17 cellular contexts compared by ENCODE assay signal in the genomic region with DNA sequence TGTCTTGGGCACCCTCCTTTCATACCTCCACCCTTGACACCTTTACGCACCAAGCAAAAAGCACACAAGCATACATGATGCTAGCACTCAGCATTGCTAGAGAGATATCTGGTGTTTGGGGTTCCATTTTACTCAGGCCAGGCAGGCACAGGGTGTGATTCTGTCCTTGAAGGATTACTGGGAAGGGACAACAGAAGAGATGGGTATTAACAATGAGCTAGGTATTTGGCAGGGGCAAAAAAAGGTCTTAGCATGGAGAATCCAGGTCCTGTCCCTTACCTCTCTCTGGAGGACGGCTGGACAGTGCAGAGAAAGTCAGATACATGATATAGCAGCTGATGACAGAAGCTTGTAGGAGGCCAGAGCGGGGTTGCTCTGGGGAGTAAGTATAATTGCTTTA. TPM values are rescaled to one million over a fixed set of nuclear protein-coding genes. Genes with fewer than 3 reads are reported as not detected.
A peak's percentile ranks its signal among the peaks of the same experiment; 100 is the strongest.
DNase-seq lines count a peak whose midpoint lies in the region; ATAC-seq and TF ChIP-seq lines count a peak whose summit lies in the region.
"Had no signal": no experiment of that assay in that cellular context is flagged by ENCODE, and none has a peak within 500 bp of the region (broad histone marks: within the 10 kb centered on the region; RNA-seq: fewer than 3 reads in every experiment).

No MANE protein-coding gene starts in this region.

- H3K36me3 ChIP-seq in left ventricle myocardium inferior, result peaks cover 57% of the 10 kb centered on the region

- H3K27ac ChIP-seq in left ventricle myocardium inferior (replicated peaks), result peak overlapping the region; percentile 24

- H3K27ac Mint-ChIP-seq in WTC11 (peak overlapping the region; percentile 18; the same call in 1 of the 2 replicates), immature natural killer cell (peak overlapping the region in 5 of 6 donors; percentile 4 to 71 (median 21)), T-helper 17 cell (no peak overlapping the region)

- no peak for ATAC-seq in WTC11
- ATAC-seq in T-helper 17 cell, result no peak

- DNase-seq in left ventricle myocardium inferior, result no peak
- DNase-seq in cardiac septum (ENCODE audit: low spot score), result no peak
- DNase-seq in WTC11 (ENCODE audit: low spot score), result no peak
- DNase-seq in immature natural killer cell, result no peak
- no peak for DNase-seq in RPMI8226
- DNase-seq in T-helper 17 cell, result no peak
- no peak for DNase-seq in NCI-H146 (lab: John Stamatoyannopoulos, UW)
- DNase-seq in OCI-M1 (lab: John Stamatoyannopoulos, UW), result no peak
- DNase-seq: AML-193; effector CD4-positive, alpha-beta T cell; GOT3; NCI-H1092 treated with DMSO at 0.1 percent for 48 hours; NCI-H2227 treated with DMSO at 0.1 percent for 48 hours; substantia nigra had no signal

- no peaks in the 10 kb centered on the region for H3K9me3 ChIP-seq in left ventricle myocardium inferior (replicated peaks)
- no peaks in the 10 kb centered on the region for H3K9me3 ChIP-seq in T-helper 17 cell (ENCODE audit: control insufficient read depth, low read length, poor library complexity, severe bottlenecking)

- H3K4me3 Mint-ChIP-seq in WTC11 (no peak overlapping the region), immature natural killer cell (no peak overlapping the region), T-helper 17 cell (no peak overlapping the region)

- CTCF ChIA-PET in WTC11 (lab: Charles Lee), result interaction anchor here (0.6 to 11.1 kb wide), 2 partner anchors 21 to 739 kb away, joined by 3 to 75 read pairs; partner anchors contain the start of gene ELL3

- H3K27me3 ChIP-seq in left ventricle myocardium inferior (ENCODE audit: low read depth), result no peaks in the 10 kb centered on the region

- H3K36me3 Mint-ChIP-seq in WTC11 (peaks cover 63% of the 10 kb centered on the region), immature natural killer cell (peaks cover 15 to 26% (median 22%) of the 10 kb centered on the region in 3 donors), T-helper 17 cell (ENCODE audit: low read depth) (peaks cover 14% of the 10 kb centered on the region)

- POLR2A ChIA-PET in WTC11 (lab: Charles Lee), result interaction anchor here (0.6 to 2.6 kb wide), 3 partner anchors 11 to 23 kb away, joined by 3 to 8 read pairs (median 3); partner anchors contain the start of gene ELL3

- no peak overlapping the region for H3K4me3 ChIP-seq in left ventricle myocardium inferior

- peaks cover 94% of the 10 kb centered on the region for H3K4me1 ChIP-seq in left ventricle myocardium inferior

- intact Hi-C loops in left ventricle myocardium inferior (cut with micrococcal nuclease), result no loop called here
- intact Hi-C loops in cardiac septum (cut with DNase I), result no loop called here

- H3K27me3 Mint-ChIP-seq in WTC11 (ENCODE audit: low read depth), result no peaks in the 10 kb centered on the region
- peaks cover 9 to 32% (median 17%) of the 10 kb centered on the region in 3 donors for H3K27me3 Mint-ChIP-seq in immature natural killer cell (ENCODE audit: low read depth in 3 of 3)
- H3K27me3 Mint-ChIP-seq in T-helper 17 cell, result no peaks in the 10 kb centered on the region

- H3K4me1 Mint-ChIP-seq in WTC11 (peaks cover 61% of the 10 kb centered on the region), immature natural killer cell (peaks cover 78 to 83% of the 10 kb centered on the region in 2 donors), T-helper 17 cell (peaks cover 46% of the 10 kb centered on the region)

- H3K9me3 Mint-ChIP-seq in WTC11 (no peaks in the 10 kb centered on the region), immature natural killer cell (no peaks in the 10 kb centered on the region)

- TF ChIP-seq CTCF in left ventricle myocardium inferior (IDR thresholded peaks at IDR 0.05; ENCODE audit: borderline replicate concordance) (no peak), WTC11 (IDR thresholded peaks at IDR 0.05) (no peak)

TF ChIP-seq in WTC11, 78 proteins besides CTCF, POLR2A, EP300 and RAD21 (continues in another document):
- no peak for TF ChIP-seq NR2C2 (CRISPR knock-in tag; IDR thresholded peaks at IDR 0.05)
- TF ChIP-seq ATF6 (CRISPR knock-in tag; IDR thresholded peaks at IDR 0.05), result no peak
- TF ChIP-seq EMX1 (CRISPR knock-in tag; IDR thresholded peaks at IDR 0.05), result no peak
- TF ChIP-seq GRHL2 (CRISPR knock-in tag; IDR thresholded peaks at IDR 0.05; ENCODE audit: insufficient replicate concordance, severe bottlenecking), result no peak
- TF ChIP-seq SOX15 (CRISPR knock-in tag; IDR thresholded peaks at IDR 0.05), result no peak
- TF ChIP-seq, protein P1, sequence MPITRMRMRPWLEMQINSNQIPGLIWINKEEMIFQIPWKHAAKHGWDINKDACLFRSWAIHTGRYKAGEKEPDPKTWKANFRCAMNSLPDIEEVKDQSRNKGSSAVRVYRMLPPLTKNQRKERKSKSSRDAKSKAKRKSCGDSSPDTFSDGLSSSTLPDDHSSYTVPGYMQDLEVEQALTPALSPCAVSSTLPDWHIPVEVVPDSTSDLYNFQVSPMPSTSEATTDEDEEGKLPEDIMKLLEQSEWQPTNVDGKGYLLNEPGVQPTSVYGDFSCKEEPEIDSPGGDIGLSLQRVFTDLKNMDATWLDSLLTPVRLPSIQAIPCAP (CRISPR knock-in tag; IDR thresholded peaks at IDR 0.05), result no peak
- TF ChIP-seq AFF4 (CRISPR knock-in tag; IDR thresholded peaks at IDR 0.05; ENCODE audit: borderline replicate concordance), result no peak
- TF ChIP-seq ETV6 (CRISPR knock-in tag; IDR thresholded peaks at IDR 0.05), result no peak
- TF ChIP-seq, protein P2, sequence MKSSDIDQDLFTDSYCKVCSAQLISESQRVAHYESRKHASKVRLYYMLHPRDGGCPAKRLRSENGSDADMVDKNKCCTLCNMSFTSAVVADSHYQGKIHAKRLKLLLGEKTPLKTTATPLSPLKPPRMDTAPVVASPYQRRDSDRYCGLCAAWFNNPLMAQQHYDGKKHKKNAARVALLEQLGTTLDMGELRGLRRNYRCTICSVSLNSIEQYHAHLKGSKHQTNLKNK (CRISPR knock-in tag; IDR thresholded peaks at IDR 0.05), result no peak
- TF ChIP-seq SP1 (CRISPR knock-in tag; conservative IDR thresholded peaks at IDR 0.05), result no peak

RNA-seq across cellular contexts. Expression of gene SERINC4, which starts 3.5 kb away (rescaled TPM):
- 0.44 TPM for total RNA-seq in left ventricle myocardium inferior
- total RNA-seq in cardiac septum, result 0.43 TPM
- 0.09 to 0.16 TPM in 2 of 3 replicates, not detected in the other for total RNA-seq in WTC11 (2021)
- polyA plus RNA-seq in immature natural killer cell, result 1 to 10 TPM in 2 of 3 donors, under 1 TPM in 1; 0.72 to 3.4 (median 1.3) TPM
- under 1 TPM in 1 of 2 donors, not detected in 1; 0.32 TPM for total RNA-seq in T-helper 17 cell
- total RNA-seq: lung microvascular endothelial cell, osteoblast, SK-MEL-5 had no signal

RNA-seq across cellular contexts. Expression of gene HYPK, which starts 3.8 kb away (rescaled TPM):
- total RNA-seq in left ventricle myocardium inferior (17.9 TPM), cardiac septum (11.7 TPM), WTC11 (2021) (17.3 to 22.0 TPM (median 19.9 TPM) in 3 replicates), T-helper 17 cell (10 to 100 TPM; 15.7 to 22.8 TPM)
- polyA plus RNA-seq in immature natural killer cell, result 10 to 100 TPM in 2 of 3 donors, 1 to 10 TPM in 1; 4.1 to 20.3 (median 10.0) TPM

RNA-seq across cellular contexts. Expression of gene SERF2, which starts 4.4 kb away (rescaled TPM):
- total RNA-seq in left ventricle myocardium inferior, result 900 TPM
- 943 TPM for total RNA-seq in cardiac septum
- total RNA-seq in WTC11 (2021), result 694 to 788 TPM (median 775 TPM) in 3 replicates
- polyA plus RNA-seq in immature natural killer cell, result 1,000 to 10,000 TPM; 1,924 to 3,752 (median 2,420) TPM
- total RNA-seq in T-helper 17 cell, result 100 to 1,000 TPM; 424 to 465 TPM

RNA-seq across cellular contexts. Expression of gene ELL3, which starts 19.8 kb away (rescaled TPM):
- total RNA-seq in left ventricle myocardium inferior (0.82 TPM), cardiac septum (2.2 TPM), WTC11 (2021) (8.1 to 9.0 TPM (median 8.8 TPM) in 3 replicates), T-helper 17 cell (under 1 TPM; 0.63 to 0.97 TPM)
- polyA plus RNA-seq in immature natural killer cell, result 1 to 10 TPM in 1 of 3 donors, under 1 TPM in 1, not detected in 1; 0.78 to 1.4 TPM

RNA-seq across cellular contexts. Expression of gene MFAP1, which starts 27.9 kb away (rescaled TPM):
- total RNA-seq in left ventricle myocardium inferior (20.4 TPM), cardiac septum (19.8 TPM), WTC11 (2021) (32.4 to 36.0 TPM (median 34.6 TPM) in 3 replicates), T-helper 17 cell (10 to 100 TPM in 1 of 2 donors, 1 to 10 TPM in 1; 8.9 to 12.1 TPM)
- polyA plus RNA-seq in immature natural killer cell, result 10 to 100 TPM in 2 of 3 donors, 1 to 10 TPM in 1; 6.7 to 21.3 (median 10.4) TPM
